ENCODE assay signal across 1 cellular context in the genomic region with DNA sequence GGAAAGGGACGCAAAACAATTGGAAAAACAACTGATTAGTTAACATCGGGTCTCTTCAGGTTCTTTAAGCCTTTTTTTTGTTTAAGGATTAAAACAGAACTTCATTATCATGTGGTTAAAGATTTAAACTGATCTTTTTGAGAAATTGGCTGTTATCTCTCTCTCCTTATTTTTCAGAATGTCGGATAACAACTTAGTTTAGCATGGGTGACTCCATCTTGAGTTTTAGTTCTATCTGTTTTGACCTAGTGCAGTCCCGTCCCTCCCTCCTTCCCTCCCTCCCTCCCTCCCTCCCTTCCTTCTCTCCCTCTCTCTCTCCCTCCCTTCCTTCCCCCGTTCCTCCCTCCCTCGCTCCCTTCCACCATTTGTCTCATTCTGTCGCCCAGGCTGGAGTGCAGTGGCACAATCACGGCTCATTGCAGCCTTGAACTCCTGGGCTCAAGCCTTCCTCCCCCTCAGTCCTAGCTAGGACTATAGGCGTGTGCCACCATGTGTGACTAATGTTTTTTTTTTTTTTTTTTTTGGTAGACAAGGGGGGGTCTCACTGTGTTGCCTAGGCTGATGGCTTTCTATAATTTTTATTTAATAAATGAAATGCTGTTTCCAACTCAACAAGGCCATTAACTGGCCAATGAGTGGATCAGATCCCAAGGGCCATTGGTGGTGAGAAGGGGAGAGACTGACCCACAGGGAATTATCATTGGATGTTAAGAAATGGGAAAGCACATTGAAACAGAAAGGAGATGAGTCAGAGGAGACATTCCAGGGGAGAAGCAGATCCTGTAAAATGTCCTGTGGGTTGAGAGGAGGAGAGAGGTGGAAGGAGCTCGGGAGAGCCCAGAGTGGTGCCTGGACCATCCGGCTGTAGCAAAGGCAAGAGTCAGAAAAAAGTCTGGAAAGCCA.
TF ChIP-seq lines count a peak whose summit lies in the region.

No MANE protein-coding gene starts in this region.

TF ChIP-seq in K562, 482 proteins besides CTCF, POLR2A, EP300 and RAD21 (continues in another document):
- TF ChIP-seq FIP1L1 (IDR thresholded peaks at IDR 0.05; ENCODE audit: low read depth, low read length, poor library complexity, severe bottlenecking) (no peak), CBFB (CRISPR knock-in tag; IDR thresholded peaks at IDR 0.05) (no peak), HDAC8 (tag; IDR thresholded peaks at IDR 0.05) (no peak), GABPA (tag; conservative IDR thresholded peaks at IDR 0.05; ENCODE audit: low read depth) (no peak), BRD4 (IDR thresholded peaks at IDR 0.05) (no peak), ZNF436 (CRISPR knock-in tag; IDR thresholded peaks at IDR 0.05) (no peak), KLF1 (tag; IDR thresholded peaks at IDR 0.05) (no peak), SP1 (CRISPR knock-in tag; IDR thresholded peaks at IDR 0.05) (no peak), TBL1XR1 (IDR thresholded peaks at IDR 0.05; ENCODE audit: low read length in 2 of 2) (no peak), SMC3 (conservative IDR thresholded peaks at IDR 0.05; ENCODE audit: insufficient read depth, low read depth, low read length) (no peak), EP400 (IDR thresholded peaks at IDR 0.05) (no peak), ZNF184 (CRISPR knock-in tag; IDR thresholded peaks at IDR 0.05) (no peak), ZC3H4 (CRISPR knock-in tag; IDR thresholded peaks at IDR 0.05; ENCODE audit: borderline replicate concordance) (no peak), NONO (IDR thresholded peaks at IDR 0.05; ENCODE audit: low read depth in 2 of 2, low read length in 1 of 2) (no peak), CHD2 (IDR thresholded peaks at IDR 0.05; ENCODE audit: low read depth, low read length) (no peak), ZNF764 (CRISPR knock-in tag; IDR thresholded peaks at IDR 0.05; ENCODE audit: low read depth) (no peak), SIRT6 (IDR thresholded peaks at IDR 0.05; ENCODE audit: low read depth, low read length) (no peak), ZFP36 (IDR thresholded peaks at IDR 0.05; ENCODE audit: low read depth, low read length, partially characterized antibody) (no peak), CHD4 (IDR thresholded peaks at IDR 0.05; ENCODE audit: insufficient read depth, insufficient replicate concordance, low read depth, low read length, poor library complexity, severe bottlenecking) (no peak), MAFG (tag; conservative IDR thresholded peaks at IDR 0.05) (no peak), ZNF263 (CRISPR knock-in tag; IDR thresholded peaks at IDR 0.05; ENCODE audit: borderline replicate concordance) (no peak), EGR1 (conservative IDR thresholded peaks at IDR 0.05) (no peak; the same call in 1 of the 2 replicates), ZNF766 (CRISPR knock-in tag; conservative IDR thresholded peaks at IDR 0.05) (peak; percentile 65; the same call in 1 of the 2 replicates), KDM5B (IDR thresholded peaks at IDR 0.05; ENCODE audit: insufficient replicate concordance, low read depth, low read length) (no peak), SIN3A (IDR thresholded peaks at IDR 0.05; ENCODE audit: borderline replicate concordance in 2 of 2, control insufficient read depth in 1 of 2, low read depth in 2 of 2, low read length in 2 of 2) (no peak), CTBP1 (IDR thresholded peaks at IDR 0.05; ENCODE audit: borderline replicate concordance) (no peak), TAL1 (IDR thresholded peaks at IDR 0.05) (no peak), PCBP1 (IDR thresholded peaks at IDR 0.05; ENCODE audit: low read depth, low read length, poor library complexity, severe bottlenecking) (peak; percentile 49), CAMTA2 (CRISPR knock-in tag; conservative IDR thresholded peaks at IDR 0.05) (no peak), SMARCC2 (IDR thresholded peaks at IDR 0.05; ENCODE audit: low read depth) (no peak), ESRRB (CRISPR knock-in tag; IDR thresholded peaks at IDR 0.05; ENCODE audit: borderline replicate concordance) (no peak), SMARCE1 (IDR thresholded peaks at IDR 0.05) (no peak)
- TF ChIP-seq, protein P1, sequence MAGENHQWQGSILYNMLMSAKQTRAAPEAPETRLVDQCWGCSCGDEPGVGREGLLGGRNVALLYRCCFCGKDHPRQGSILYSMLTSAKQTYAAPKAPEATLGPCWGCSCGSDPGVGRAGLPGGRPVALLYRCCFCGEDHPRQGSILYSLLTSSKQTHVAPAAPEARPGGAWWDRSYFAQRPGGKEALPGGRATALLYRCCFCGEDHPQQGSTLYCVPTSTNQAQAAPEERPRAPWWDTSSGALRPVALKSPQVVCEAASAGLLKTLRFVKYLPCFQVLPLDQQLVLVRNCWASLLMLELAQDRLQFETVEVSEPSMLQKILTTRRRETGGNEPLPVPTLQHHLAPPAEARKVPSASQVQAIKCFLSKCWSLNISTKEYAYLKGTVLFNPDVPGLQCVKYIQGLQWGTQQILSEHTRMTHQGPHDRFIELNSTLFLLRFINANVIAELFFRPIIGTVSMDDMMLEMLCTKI (IDR thresholded peaks at IDR 0.05; ENCODE audit: partially characterized antibody): no peak
- TF ChIP-seq, protein P2, sequence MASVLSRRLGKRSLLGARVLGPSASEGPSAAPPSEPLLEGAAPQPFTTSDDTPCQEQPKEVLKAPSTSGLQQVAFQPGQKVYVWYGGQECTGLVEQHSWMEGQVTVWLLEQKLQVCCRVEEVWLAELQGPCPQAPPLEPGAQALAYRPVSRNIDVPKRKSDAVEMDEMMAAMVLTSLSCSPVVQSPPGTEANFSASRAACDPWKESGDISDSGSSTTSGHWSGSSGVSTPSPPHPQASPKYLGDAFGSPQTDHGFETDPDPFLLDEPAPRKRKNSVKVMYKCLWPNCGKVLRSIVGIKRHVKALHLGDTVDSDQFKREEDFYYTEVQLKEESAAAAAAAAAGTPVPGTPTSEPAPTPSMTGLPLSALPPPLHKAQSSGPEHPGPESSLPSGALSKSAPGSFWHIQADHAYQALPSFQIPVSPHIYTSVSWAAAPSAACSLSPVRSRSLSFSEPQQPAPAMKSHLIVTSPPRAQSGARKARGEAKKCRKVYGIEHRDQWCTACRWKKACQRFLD (CRISPR knock-in tag; IDR thresholded peaks at IDR 0.05): peak; percentile 76; the same call in 1 of the 2 replicates
- TF ChIP-seq, protein P3, sequence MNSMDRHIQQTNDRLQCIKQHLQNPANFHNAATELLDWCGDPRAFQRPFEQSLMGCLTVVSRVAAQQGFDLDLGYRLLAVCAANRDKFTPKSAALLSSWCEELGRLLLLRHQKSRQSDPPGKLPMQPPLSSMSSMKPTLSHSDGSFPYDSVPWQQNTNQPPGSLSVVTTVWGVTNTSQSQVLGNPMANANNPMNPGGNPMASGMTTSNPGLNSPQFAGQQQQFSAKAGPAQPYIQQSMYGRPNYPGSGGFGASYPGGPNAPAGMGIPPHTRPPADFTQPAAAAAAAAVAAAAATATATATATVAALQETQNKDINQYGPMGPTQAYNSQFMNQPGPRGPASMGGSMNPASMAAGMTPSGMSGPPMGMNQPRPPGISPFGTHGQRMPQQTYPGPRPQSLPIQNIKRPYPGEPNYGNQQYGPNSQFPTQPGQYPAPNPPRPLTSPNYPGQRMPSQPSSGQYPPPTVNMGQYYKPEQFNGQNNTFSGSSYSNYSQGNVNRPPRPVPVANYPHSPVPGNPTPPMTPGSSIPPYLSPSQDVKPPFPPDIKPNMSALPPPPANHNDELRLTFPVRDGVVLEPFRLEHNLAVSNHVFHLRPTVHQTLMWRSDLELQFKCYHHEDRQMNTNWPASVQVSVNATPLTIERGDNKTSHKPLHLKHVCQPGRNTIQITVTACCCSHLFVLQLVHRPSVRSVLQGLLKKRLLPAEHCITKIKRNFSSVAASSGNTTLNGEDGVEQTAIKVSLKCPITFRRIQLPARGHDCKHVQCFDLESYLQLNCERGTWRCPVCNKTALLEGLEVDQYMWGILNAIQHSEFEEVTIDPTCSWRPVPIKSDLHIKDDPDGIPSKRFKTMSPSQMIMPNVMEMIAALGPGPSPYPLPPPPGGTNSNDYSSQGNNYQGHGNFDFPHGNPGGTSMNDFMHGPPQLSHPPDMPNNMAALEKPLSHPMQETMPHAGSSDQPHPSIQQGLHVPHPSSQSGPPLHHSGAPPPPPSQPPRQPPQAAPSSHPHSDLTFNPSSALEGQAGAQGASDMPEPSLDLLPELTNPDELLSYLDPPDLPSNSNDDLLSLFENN (IDR thresholded peaks at IDR 0.05; ENCODE audit: low read depth in 2 of 2, low read length in 2 of 2): no peak
- TF ChIP-seq, protein P4, sequence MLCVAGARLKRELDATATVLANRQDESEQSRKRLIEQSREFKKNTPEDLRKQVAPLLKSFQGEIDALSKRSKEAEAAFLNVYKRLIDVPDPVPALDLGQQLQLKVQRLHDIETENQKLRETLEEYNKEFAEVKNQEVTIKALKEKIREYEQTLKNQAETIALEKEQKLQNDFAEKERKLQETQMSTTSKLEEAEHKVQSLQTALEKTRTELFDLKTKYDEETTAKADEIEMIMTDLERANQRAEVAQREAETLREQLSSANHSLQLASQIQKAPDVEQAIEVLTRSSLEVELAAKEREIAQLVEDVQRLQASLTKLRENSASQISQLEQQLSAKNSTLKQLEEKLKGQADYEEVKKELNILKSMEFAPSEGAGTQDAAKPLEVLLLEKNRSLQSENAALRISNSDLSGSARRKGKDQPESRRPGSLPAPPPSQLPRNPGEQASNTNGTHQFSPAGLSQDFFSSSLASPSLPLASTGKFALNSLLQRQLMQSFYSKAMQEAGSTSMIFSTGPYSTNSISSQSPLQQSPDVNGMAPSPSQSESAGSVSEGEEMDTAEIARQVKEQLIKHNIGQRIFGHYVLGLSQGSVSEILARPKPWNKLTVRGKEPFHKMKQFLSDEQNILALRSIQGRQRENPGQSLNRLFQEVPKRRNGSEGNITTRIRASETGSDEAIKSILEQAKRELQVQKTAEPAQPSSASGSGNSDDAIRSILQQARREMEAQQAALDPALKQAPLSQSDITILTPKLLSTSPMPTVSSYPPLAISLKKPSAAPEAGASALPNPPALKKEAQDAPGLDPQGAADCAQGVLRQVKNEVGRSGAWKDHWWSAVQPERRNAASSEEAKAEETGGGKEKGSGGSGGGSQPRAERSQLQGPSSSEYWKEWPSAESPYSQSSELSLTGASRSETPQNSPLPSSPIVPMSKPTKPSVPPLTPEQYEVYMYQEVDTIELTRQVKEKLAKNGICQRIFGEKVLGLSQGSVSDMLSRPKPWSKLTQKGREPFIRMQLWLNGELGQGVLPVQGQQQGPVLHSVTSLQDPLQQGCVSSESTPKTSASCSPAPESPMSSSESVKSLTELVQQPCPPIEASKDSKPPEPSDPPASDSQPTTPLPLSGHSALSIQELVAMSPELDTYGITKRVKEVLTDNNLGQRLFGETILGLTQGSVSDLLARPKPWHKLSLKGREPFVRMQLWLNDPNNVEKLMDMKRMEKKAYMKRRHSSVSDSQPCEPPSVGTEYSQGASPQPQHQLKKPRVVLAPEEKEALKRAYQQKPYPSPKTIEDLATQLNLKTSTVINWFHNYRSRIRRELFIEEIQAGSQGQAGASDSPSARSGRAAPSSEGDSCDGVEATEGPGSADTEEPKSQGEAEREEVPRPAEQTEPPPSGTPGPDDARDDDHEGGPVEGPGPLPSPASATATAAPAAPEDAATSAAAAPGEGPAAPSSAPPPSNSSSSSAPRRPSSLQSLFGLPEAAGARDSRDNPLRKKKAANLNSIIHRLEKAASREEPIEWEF (CRISPR knock-in tag; IDR thresholded peaks at IDR 0.05): no peak
- TF ChIP-seq, protein P5, sequence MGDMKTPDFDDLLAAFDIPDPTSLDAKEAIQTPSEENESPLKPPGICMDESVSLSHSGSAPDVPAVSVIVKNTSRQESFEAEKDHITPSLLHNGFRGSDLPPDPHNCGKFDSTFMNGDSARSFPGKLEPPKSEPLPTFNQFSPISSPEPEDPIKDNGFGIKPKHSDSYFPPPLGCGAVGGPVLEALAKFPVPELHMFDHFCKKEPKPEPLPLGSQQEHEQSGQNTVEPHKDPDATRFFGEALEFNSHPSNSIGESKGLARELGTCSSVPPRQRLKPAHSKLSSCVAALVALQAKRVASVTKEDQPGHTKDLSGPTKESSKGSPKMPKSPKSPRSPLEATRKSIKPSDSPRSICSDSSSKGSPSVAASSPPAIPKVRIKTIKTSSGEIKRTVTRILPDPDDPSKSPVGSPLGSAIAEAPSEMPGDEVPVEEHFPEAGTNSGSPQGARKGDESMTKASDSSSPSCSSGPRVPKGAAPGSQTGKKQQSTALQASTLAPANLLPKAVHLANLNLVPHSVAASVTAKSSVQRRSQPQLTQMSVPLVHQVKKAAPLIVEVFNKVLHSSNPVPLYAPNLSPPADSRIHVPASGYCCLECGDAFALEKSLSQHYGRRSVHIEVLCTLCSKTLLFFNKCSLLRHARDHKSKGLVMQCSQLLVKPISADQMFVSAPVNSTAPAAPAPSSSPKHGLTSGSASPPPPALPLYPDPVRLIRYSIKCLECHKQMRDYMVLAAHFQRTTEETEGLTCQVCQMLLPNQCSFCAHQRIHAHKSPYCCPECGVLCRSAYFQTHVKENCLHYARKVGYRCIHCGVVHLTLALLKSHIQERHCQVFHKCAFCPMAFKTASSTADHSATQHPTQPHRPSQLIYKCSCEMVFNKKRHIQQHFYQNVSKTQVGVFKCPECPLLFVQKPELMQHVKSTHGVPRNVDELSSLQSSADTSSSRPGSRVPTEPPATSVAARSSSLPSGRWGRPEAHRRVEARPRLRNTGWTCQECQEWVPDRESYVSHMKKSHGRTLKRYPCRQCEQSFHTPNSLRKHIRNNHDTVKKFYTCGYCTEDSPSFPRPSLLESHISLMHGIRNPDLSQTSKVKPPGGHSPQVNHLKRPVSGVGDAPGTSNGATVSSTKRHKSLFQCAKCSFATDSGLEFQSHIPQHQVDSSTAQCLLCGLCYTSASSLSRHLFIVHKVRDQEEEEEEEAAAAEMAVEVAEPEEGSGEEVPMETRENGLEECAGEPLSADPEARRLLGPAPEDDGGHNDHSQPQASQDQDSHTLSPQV (IDR thresholded peaks at IDR 0.05): peak; percentile 81
- TF ChIP-seq, protein P6, sequence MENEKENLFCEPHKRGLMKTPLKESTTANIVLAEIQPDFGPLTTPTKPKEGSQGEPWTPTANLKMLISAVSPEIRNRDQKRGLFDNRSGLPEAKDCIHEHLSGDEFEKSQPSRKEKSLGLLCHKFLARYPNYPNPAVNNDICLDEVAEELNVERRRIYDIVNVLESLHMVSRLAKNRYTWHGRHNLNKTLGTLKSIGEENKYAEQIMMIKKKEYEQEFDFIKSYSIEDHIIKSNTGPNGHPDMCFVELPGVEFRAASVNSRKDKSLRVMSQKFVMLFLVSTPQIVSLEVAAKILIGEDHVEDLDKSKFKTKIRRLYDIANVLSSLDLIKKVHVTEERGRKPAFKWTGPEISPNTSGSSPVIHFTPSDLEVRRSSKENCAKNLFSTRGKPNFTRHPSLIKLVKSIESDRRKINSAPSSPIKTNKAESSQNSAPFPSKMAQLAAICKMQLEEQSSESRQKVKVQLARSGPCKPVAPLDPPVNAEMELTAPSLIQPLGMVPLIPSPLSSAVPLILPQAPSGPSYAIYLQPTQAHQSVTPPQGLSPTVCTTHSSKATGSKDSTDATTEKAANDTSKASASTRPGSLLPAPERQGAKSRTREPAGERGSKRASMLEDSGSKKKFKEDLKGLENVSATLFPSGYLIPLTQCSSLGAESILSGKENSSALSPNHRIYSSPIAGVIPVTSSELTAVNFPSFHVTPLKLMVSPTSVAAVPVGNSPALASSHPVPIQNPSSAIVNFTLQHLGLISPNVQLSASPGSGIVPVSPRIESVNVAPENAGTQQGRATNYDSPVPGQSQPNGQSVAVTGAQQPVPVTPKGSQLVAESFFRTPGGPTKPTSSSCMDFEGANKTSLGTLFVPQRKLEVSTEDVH (IDR thresholded peaks at IDR 0.05; ENCODE audit: low read depth, partially characterized antibody): no peak
